Comparison of ENCODE assay signal across 10 cellular contexts in genomic region chr10:122468923-122469781, GRCh38. TPM values are rescaled to one million over a fixed set of nuclear protein-coding genes. Genes with fewer than 3 reads are reported as not detected.
DNase-seq lines count a peak whose midpoint lies in the region; ATAC-seq and TF ChIP-seq lines count a peak whose summit lies in the region.
"Had no signal": no experiment of that assay in that cellular context is flagged by ENCODE, and none has a peak within 500 bp of the region (broad histone marks: within the 10 kb centered on the region; RNA-seq: fewer than 3 reads in every experiment).

No MANE protein-coding gene starts in this region.

- in situ Hi-C loops in GM13977 (cut with MboI; ENCODE audit: low pct_unique_long_range_greater_than_20kb, low sequenced_read_pairs, unreplicated experiment): no loop called here

- no peak; the same call in none of the 2 replicates for TF ChIP-seq CTCF in AG09319 (IDR thresholded peaks at IDR 0.05; ENCODE audit: low read depth, low read length)
- no peak for TF ChIP-seq CTCF in epithelial cell of esophagus (IDR thresholded peaks at IDR 0.05; ENCODE audit: insufficient read depth, low read depth, low read length, missing control alignments)
- TF ChIP-seq CTCF in GM13977 (IDR thresholded peaks at IDR 0.05; ENCODE audit: extremely low read depth, insufficient read depth, missing control alignments): no peak

- peak; percentile 82 for DNase-seq in AG09319 (ENCODE audit: extremely low read depth, low read depth)
- DNase-seq in NCI-H69 (lab: John Stamatoyannopoulos, UW): peak; percentile 53
- peak; percentile 97 for DNase-seq in epithelial cell of esophagus (ENCODE audit: low read depth)
- DNase-seq in myocyte (ENCODE audit: low read depth): peak; percentile 97
- no peak for DNase-seq in GM13977 (ENCODE audit: low spot score)
- no peak for DNase-seq in NCI-H1436 treated with DMSO at 0.1 percent for 48 hours (lab: John Stamatoyannopoulos, UW)
- DNase-seq: activated T-cell treated with anti-CD3 and anti-CD28 coated beads, Interleukin-2, amount 50 U/mL, for 1 hour had no signal

- ATAC-seq in GM18511 (IDR thresholded peaks at IDR 0.05; ENCODE audit: unreplicated experiment) (no peak), HG03342 (IDR thresholded peaks at IDR 0.05; ENCODE audit: unreplicated experiment) (no peak)

- H3K4me3 ChIP-seq in epithelial cell of esophagus (ENCODE audit: low read length): no peak overlapping the region

RNA-seq across cellular contexts. Expression of gene HTRA1, which starts 7.8 kb away (rescaled TPM):
- total RNA-seq in myocyte: 1,617 and 1,959 TPM in 2 replicates
- 989 TPM for polyA plus RNA-seq in myocyte (2012)

RNA-seq across cellular contexts. Expression of gene ARMS2, which starts 14.7 kb away (rescaled TPM):
- 0.88 TPM in 1 of 2 replicates, not detected in the other for total RNA-seq in myocyte
- polyA plus RNA-seq in myocyte (2012): 1.3 TPM
- total RNA-seq: mononuclear cell had no signal

Comparison
In these comparisons a context has a peak if more than half of its experiments do, and no peak if none do; other contexts are left out.
1. DNase-seq: peak in AG09319 (single experiment), NCI-H69 (single experiment), epithelial cell of esophagus (single experiment) and myocyte (single experiment); none in GM13977 (single experiment) and NCI-H1436 treated with DMSO at 0.1 percent for 48 hours (single experiment).